8 cellular contexts compared by ENCODE assay signal in genomic region chr11:74611369-74611861, GRCh38. TPM values are rescaled to one million over a fixed set of nuclear protein-coding genes. Genes with fewer than 3 reads are reported as not detected.
DNase-seq lines count a peak whose midpoint lies in the region; ATAC-seq and TF ChIP-seq lines count a peak whose summit lies in the region.

No MANE protein-coding gene starts in this region.

- H3K27me3 ChIP-seq in SK-N-SH (ENCODE audit: insufficient read depth) (no peaks in the 10 kb centered on the region), skeletal muscle tissue (ENCODE audit: control insufficient read depth in 3 of 3, insufficient read depth in 3 of 3, low read length in 3 of 3) (no peaks in the 10 kb centered on the region)
- H3K27me3 ChIP-seq in CD8-positive, alpha-beta memory T cell (ENCODE audit: insufficient read depth, low read length, poor library complexity, severe bottlenecking) = no peaks in the 10 kb centered on the region

- H2AFZ ChIP-seq in SK-N-SH (ENCODE audit: low read depth) = no peak overlapping the region

- peak; percentile 71 for TF ChIP-seq CTCF in SK-N-SH (IDR thresholded peaks at IDR 0.05)

- POLR2A ChIA-PET in SK-N-SH (lab: Yijun Ruan, JAX) = no interaction called here
- POLR2A ChIA-PET in CD8-positive, alpha-beta memory T cell (lab: Charles Lee) = no interaction called here

- TF ChIP-seq RAD21 in SK-N-SH (IDR thresholded peaks at IDR 0.05; ENCODE audit: low read length) = peak; percentile 51

- H3K9me3 ChIP-seq in SK-N-SH (no peaks in the 10 kb centered on the region), skeletal muscle tissue (ENCODE audit: control insufficient read depth in 3 of 3, low read length in 3 of 3) (no peaks in the 10 kb centered on the region)
- H3K9me3 ChIP-seq in CD8-positive, alpha-beta memory T cell (ENCODE audit: low read length) = no peaks in the 10 kb centered on the region

- H3K4me1 Mint-ChIP-seq in CD8-positive, alpha-beta memory T cell = peaks cover 0 to 8% (median 2%) of the 10 kb centered on the region in 3 donors
- no peaks in the 10 kb centered on the region for H3K4me1 Mint-ChIP-seq in stimulated activated memory B cell treated with anti-CD40 and anti-IgM and Interleukin-4, amounts not matched to agents 10 μg/mL and 1 μg/mL and 100 μg/mL, for 72 hours

- CTCF ChIA-PET in SK-N-SH (lab: Yijun Ruan, JAX) = interaction anchor here (0.6 to 2.1 kb wide), 10 partner anchors 11 to 119 kb away, joined by 3 to 11 read pairs (median 4); partner anchors contain the start of gene POLD3
- CTCF ChIA-PET in CD8-positive, alpha-beta memory T cell (lab: Charles Lee) = no interaction called here

- H3K27ac ChIP-seq in SK-N-SH (ENCODE audit: low read depth in 2 of 2, low read length in 1 of 2) (peak overlapping the region in 1 of 2 experiments; percentile 44; a peak in 2 of 4 replicates), skeletal muscle tissue (ENCODE audit: low read depth, low read length) (peak overlapping the region; percentile 38)
- no peak overlapping the region for H3K27ac ChIP-seq in CD8-positive, alpha-beta memory T cell (ENCODE audit: low read depth, low read length)

- no peak overlapping the region for H3K4me2 ChIP-seq in SK-N-SH

- peaks cover 4 to 29% (median 5%) of the 10 kb centered on the region in 3 donors for H3K36me3 Mint-ChIP-seq in CD8-positive, alpha-beta memory T cell
- peaks cover 24% of the 10 kb centered on the region for H3K36me3 Mint-ChIP-seq in stimulated activated memory B cell treated with anti-CD40 and anti-IgM and Interleukin-4, amounts not matched to agents 10 μg/mL and 1 μg/mL and 100 μg/mL, for 72 hours

- intact Hi-C loops in Right ventricle myocardium superior (cut with DNase I) = no loop called here

- H3F3A ChIP-seq in SK-N-SH (replicated peaks; ENCODE audit: insufficient read depth) = peaks cover 6% of the 10 kb centered on the region

- H3K79me2 ChIP-seq in SK-N-SH (ENCODE audit: insufficient read depth) = 0 out of 2 replicates have a peak, but pooled peaks cover 3% of the 10 kb centered on the region

- peak; percentile 43 for ATAC-seq in Right ventricle myocardium superior (ENCODE audit: poor library complexity)
- ATAC-seq in stimulated activated memory B cell treated with anti-CD40 and anti-IgM and Interleukin-4, amounts not matched to agents 10 μg/mL and 1 μg/mL and 100 μg/mL, for 72 hours = no peak
- ATAC-seq in HG03565 (IDR thresholded peaks at IDR 0.05; ENCODE audit: unreplicated experiment) = no peak

- H3K27ac Mint-ChIP-seq in CD8-positive, alpha-beta memory T cell = peak overlapping the region in 1 of 8 donors; percentile 26
- H3K27ac Mint-ChIP-seq in stimulated activated memory B cell treated with anti-CD40 and anti-IgM and Interleukin-4, amounts not matched to agents 10 μg/mL and 1 μg/mL and 100 μg/mL, for 72 hours = no peak overlapping the region

- no peaks in the 10 kb centered on the region for H3K9me2 ChIP-seq in SK-N-SH

- no peak overlapping the region; the same call in 1 of the 2 replicates for H3K9ac ChIP-seq in SK-N-SH
- no peak overlapping the region for H3K9ac ChIP-seq in skeletal muscle tissue (ENCODE audit: low read depth in 1 of 3, low read length in 3 of 3)

- peaks cover 28 to 35% of the 10 kb centered on the region in 2 experiments for H3K36me3 ChIP-seq in SK-N-SH (replicated peaks in 1 of 2; ENCODE audit: control insufficient read depth in 1 of 2, insufficient read depth in 2 of 2, low read length in 1 of 2)
- H3K36me3 ChIP-seq in skeletal muscle tissue (ENCODE audit: control insufficient read depth in 3 of 3, insufficient read depth in 3 of 3, low read length in 3 of 3) = peaks cover 0 to 16% (median 12%) of the 10 kb centered on the region in 3 donors
- peaks cover 22% of the 10 kb centered on the region for H3K36me3 ChIP-seq in CD8-positive, alpha-beta memory T cell (ENCODE audit: insufficient read depth, low read length)

- no peak overlapping the region for H3K4me3 ChIP-seq in SK-N-SH (ENCODE audit: low read depth in 2 of 2, low read length in 1 of 2)
- no peak overlapping the region for H3K4me3 ChIP-seq in skeletal muscle tissue (ENCODE audit: low read length in 3 of 3)
- H3K4me3 ChIP-seq in CD8-positive, alpha-beta memory T cell (ENCODE audit: low read length) = no peak overlapping the region

- H3K4me3 Mint-ChIP-seq in CD8-positive, alpha-beta memory T cell = no peak overlapping the region
- no peak overlapping the region for H3K4me3 Mint-ChIP-seq in stimulated activated memory B cell treated with anti-CD40 and anti-IgM and Interleukin-4, amounts not matched to agents 10 μg/mL and 1 μg/mL and 100 μg/mL, for 72 hours

- H4K20me1 ChIP-seq in SK-N-SH (ENCODE audit: insufficient read depth) = no peaks in the 10 kb centered on the region

- WGBS in SK-N-SH (ENCODE audit: low lambda C conversion rate) = 49% methylated on average over 2 of the region's 2 CpGs

- TF ChIP-seq EP300 in SK-N-SH (IDR thresholded peaks at IDR 0.05; ENCODE audit: borderline replicate concordance in 1 of 2, low read depth in 1 of 2, low read length in 1 of 2) = no peak

- no peaks in the 10 kb centered on the region for H3K9me3 Mint-ChIP-seq in CD8-positive, alpha-beta memory T cell
- H3K9me3 Mint-ChIP-seq in stimulated activated memory B cell treated with anti-CD40 and anti-IgM and Interleukin-4, amounts not matched to agents 10 μg/mL and 1 μg/mL and 100 μg/mL, for 72 hours = no peaks in the 10 kb centered on the region

- no peaks in the 10 kb centered on the region for H3K27me3 Mint-ChIP-seq in CD8-positive, alpha-beta memory T cell
- H3K27me3 Mint-ChIP-seq in stimulated activated memory B cell treated with anti-CD40 and anti-IgM and Interleukin-4, amounts not matched to agents 10 μg/mL and 1 μg/mL and 100 μg/mL, for 72 hours = no peaks in the 10 kb centered on the region

- H3K4me1 ChIP-seq in SK-N-SH (ENCODE audit: control insufficient read depth in 1 of 2, insufficient read depth in 2 of 2, low read depth in 1 of 2, low read length in 1 of 2) (no peaks in the 10 kb centered on the region), skeletal muscle tissue (ENCODE audit: control insufficient read depth in 3 of 3, insufficient read depth in 3 of 3, low read length in 3 of 3) (no peaks in the 10 kb centered on the region)
- H3K4me1 ChIP-seq in CD8-positive, alpha-beta memory T cell (ENCODE audit: insufficient read depth, low read length) = no peaks in the 10 kb centered on the region

- DNase-seq in NOMO-1 treated with DMSO at 0.1 percent for 48 hours (lab: John Stamatoyannopoulos, UW; ENCODE audit: unreplicated experiment) = peak; percentile 34
- no peak for DNase-seq in NOMO-1 treated with dmso at 0.1 percent for 144 hours (lab: John Stamatoyannopoulos, UW; ENCODE audit: unreplicated experiment)
- peak; percentile 29 for DNase-seq in SK-N-SH
- no peak for DNase-seq in Right ventricle myocardium superior
- no peak for DNase-seq in CD8-positive, alpha-beta memory T cell

TF ChIP-seq in SK-N-SH, 30 proteins besides CTCF, POLR2A, EP300 and RAD21:
- TF ChIP-seq IRF3 (IDR thresholded peaks at IDR 0.05; ENCODE audit: low read depth, low read length) = no peak
- peak; percentile 45 for TF ChIP-seq SMC3 (IDR thresholded peaks at IDR 0.05; ENCODE audit: low read depth, low read length)
- no peak for TF ChIP-seq MEF2A (IDR thresholded peaks at IDR 0.05; ENCODE audit: borderline replicate concordance, low read depth)

RNA-seq across cellular contexts. Expression of gene POLD3, which starts 19.0 kb away (rescaled TPM):
- polyA plus RNA-seq in SK-N-SH (2012; rRNA removed) = 7.9 and 9.5 TPM in 2 replicates
- 7.9 and 8.5 TPM in 2 replicates for polyA plus RNA-seq in SK-N-SH (2012; cell fraction: cytosol; rRNA removed)
- 9.3 and 13.1 TPM in 2 replicates for polyA plus RNA-seq in SK-N-SH (2012; cell fraction: nucleus; rRNA removed)
- 5.6 TPM for total RNA-seq in Right ventricle myocardium superior
- 11.0 TPM for total RNA-seq in skeletal muscle tissue
- total RNA-seq in CD8-positive, alpha-beta memory T cell = 10 to 100 TPM; 53.8 to 57.5 TPM
- polyA plus RNA-seq in CD8-positive, alpha-beta memory T cell = 20.7 TPM

Comparison
In these comparisons a context has a peak if more than half of its experiments do, and no peak if none do; other contexts are left out.
1. DNase-seq: peak in NOMO-1 treated with DMSO at 0.1 percent for 48 hours (single experiment) and SK-N-SH (single experiment); none in NOMO-1 treated with dmso at 0.1 percent for 144 hours (single experiment), Right ventricle myocardium superior (single experiment) and CD8-positive, alpha-beta memory T cell (0 of 5).